ENCODE assay signal across 9 cellular contexts in the genomic region with DNA sequence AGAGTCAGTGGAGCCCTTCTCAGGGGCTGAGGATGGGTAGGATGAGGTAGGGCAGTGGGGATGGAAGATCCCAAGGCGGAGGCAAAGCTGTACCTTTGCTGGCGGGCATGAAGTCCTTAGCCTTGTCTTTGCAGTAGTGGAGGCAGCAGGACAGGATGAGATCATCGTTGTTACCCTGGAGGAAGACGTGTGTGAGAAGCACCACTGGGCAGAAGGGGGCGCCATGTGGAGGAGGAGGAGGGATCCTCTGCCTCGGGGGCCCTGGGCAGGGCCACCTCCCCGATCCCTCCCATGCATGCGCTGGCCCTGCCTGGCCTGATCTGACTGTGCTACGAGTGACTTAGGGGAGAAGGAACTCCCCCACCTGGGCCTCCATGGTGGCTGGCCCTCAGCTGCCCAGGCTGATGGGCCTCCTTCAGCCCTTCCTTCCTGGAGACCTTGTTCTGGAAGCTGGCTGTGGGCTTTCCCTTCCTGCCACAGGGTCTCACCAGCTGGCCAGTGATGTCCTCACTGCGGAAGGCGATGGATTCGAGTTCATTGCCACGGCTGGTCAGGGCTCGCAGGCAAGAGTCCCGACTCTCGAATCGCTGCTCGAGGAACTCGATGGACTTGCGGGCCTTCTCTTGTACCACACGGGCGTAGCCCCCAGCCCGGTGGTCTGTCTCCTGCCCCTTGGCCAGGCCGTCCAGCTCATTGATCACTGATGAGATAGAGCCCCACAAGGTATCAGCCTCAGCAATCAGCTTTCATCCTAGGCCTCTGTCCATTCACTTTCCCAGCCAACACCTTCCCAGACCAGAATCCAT. TPM values are rescaled to one million over a fixed set of nuclear protein-coding genes. Genes with fewer than 3 reads are reported as not detected.
DNase-seq lines count a peak whose midpoint lies in the region; ATAC-seq, FAIRE-seq and TF ChIP-seq lines count a peak whose summit lies in the region.
"Had no signal": no experiment of that assay in that cellular context is flagged by ENCODE, and none has a peak within 500 bp of the region (broad histone marks: within the 10 kb centered on the region; RNA-seq: fewer than 3 reads in every experiment).

No MANE protein-coding gene starts in this region.

- ATAC-seq in HG03175 (IDR thresholded peaks at IDR 0.05; ENCODE audit: unreplicated experiment): no peak

- peak overlapping the region; percentile 75 for H3K27ac Mint-ChIP-seq in activated CD4-positive, alpha-beta T cell treated with anti-CD3 and anti-CD28 coated beads, Interleukin-2, amount 10 ng/mL, durations not matched to agents 24 days and 14 days

- FAIRE-seq in RCC 7860 (lab: Jason Lieb, UNC): no peak

- H3K27me3 Mint-ChIP-seq in activated CD4-positive, alpha-beta T cell treated with anti-CD3 and anti-CD28 coated beads, Interleukin-2, amount 10 ng/mL, durations not matched to agents 24 days and 14 days: no peaks in the 10 kb centered on the region

- H3K27ac ChIP-seq in HEK293 (ENCODE audit: extremely low read depth, low read depth, low read length) (0 out of 2 replicates have a peak overlapping the region, but pooled peaks have one; percentile 31), esophagus squamous epithelium (peak overlapping the region; percentile 43 to 93 (median 87)), rectal smooth muscle tissue (ENCODE audit: low read depth, low read length) (peak overlapping the region; percentile 82)

- H3K4me3 Mint-ChIP-seq in activated CD4-positive, alpha-beta T cell treated with anti-CD3 and anti-CD28 coated beads, Interleukin-2, amount 10 ng/mL, durations not matched to agents 24 days and 14 days: no peak overlapping the region

- peaks cover 61% of the 10 kb centered on the region for H3K4me1 Mint-ChIP-seq in activated CD4-positive, alpha-beta T cell treated with anti-CD3 and anti-CD28 coated beads, Interleukin-2, amount 10 ng/mL, durations not matched to agents 24 days and 14 days

- H3K36me3 ChIP-seq in HEK293 (ENCODE audit: control insufficient read depth in 2 of 2, insufficient read depth in 1 of 2, low read length in 2 of 2): peaks cover 0 to 67% of the 10 kb centered on the region in 2 experiments; a peak in 1 of 3 replicates
- peaks cover 0 to 96% (median 0%) of the 10 kb centered on the region in 3 donors for H3K36me3 ChIP-seq in esophagus squamous epithelium
- peaks cover 6% of the 10 kb centered on the region for H3K36me3 ChIP-seq in rectal smooth muscle tissue (ENCODE audit: control insufficient read depth, insufficient read depth, low read length)

- CTCF ChIA-PET in HEK293 (lab: Yijun Ruan, JAX): interaction anchor here (0.6 to 4.0 kb wide), 24 partner anchors 11 to 241 kb away, joined by 3 to 41 read pairs (median 4); a partner anchor contains a TSS

- no peak for TF ChIP-seq POLR2A in esophagus squamous epithelium (IDR thresholded peaks at IDR 0.05)

- intact Hi-C loops in activated CD4-positive, alpha-beta T cell treated with anti-CD3 and anti-CD28 coated beads, Interleukin-2, amount 10 ng/mL, durations not matched to agents 24 days and 14 days (cut with micrococcal nuclease): no loop called here
- intact Hi-C loops in esophagus squamous epithelium (cut with DNase I): no loop called here

- WGBS in esophagus squamous epithelium, 2 donors: 81 to 100% methylated on average over 14 to 23 of the region's 24 CpGs

- H3K27me3 ChIP-seq in esophagus squamous epithelium (no peaks in the 10 kb centered on the region), rectal smooth muscle tissue (ENCODE audit: control insufficient read depth, insufficient read depth, low read length) (no peaks in the 10 kb centered on the region)

- POLR2A ChIA-PET in HEK293 (lab: Yijun Ruan, JAX): interaction anchor here (1.4 kb wide), 1 partner anchor 180 kb away, joined by 5 read pairs; no protein-coding TSS in a partner anchor

- peak overlapping the region; percentile 14 for H3K9ac ChIP-seq in rectal smooth muscle tissue (ENCODE audit: low read length)

- DNase-seq in AG09319 (ENCODE audit: extremely low read depth, low read depth) (no peak), esophagus squamous epithelium (lab: John Stamatoyannopoulos, UW) (no peak), NCI-H2029 treated with DMSO at 0.1 percent for 48 hours (lab: John Stamatoyannopoulos, UW) (no peak), RCC 7860 (ENCODE audit: low spot score) (no peak)
- peak; percentile 91 for DNase-seq in activated CD4-positive, alpha-beta T cell treated with anti-CD3 and anti-CD28 coated beads, Interleukin-2, amount 10 ng/mL, durations not matched to agents 24 days and 14 days

- TF ChIP-seq CTCF in AG09319 (IDR thresholded peaks at IDR 0.05; ENCODE audit: low read depth, low read length) (peak; percentile 57), HEK293 (tag by site-specific recombination; IDR thresholded peaks at IDR 0.05) (peak; percentile 77), esophagus squamous epithelium (IDR thresholded peaks at IDR 0.05) (peak in 4 of 6 experiments; percentile 6 to 48 (median 6))

- H3K9me3 ChIP-seq in HEK293 (ENCODE audit: control insufficient read depth, insufficient read depth, low read depth, low read length) (no peaks in the 10 kb centered on the region), esophagus squamous epithelium (no peaks in the 10 kb centered on the region)
- H3K9me3 ChIP-seq: HAP-1 had no signal

- peaks cover 60% of the 10 kb centered on the region for H3K36me3 Mint-ChIP-seq in activated CD4-positive, alpha-beta T cell treated with anti-CD3 and anti-CD28 coated beads, Interleukin-2, amount 10 ng/mL, durations not matched to agents 24 days and 14 days (ENCODE audit: low read depth)

- H3K4me3 ChIP-seq in HEK293 (ENCODE audit: low read depth, low read length): no peak overlapping the region
- no peak overlapping the region for H3K4me3 ChIP-seq in esophagus squamous epithelium
- H3K4me3 ChIP-seq in rectal smooth muscle tissue (ENCODE audit: low read length): no peak overlapping the region
- H3K4me3 ChIP-seq: HAP-1 had no signal

- H3K9me3 Mint-ChIP-seq in activated CD4-positive, alpha-beta T cell treated with anti-CD3 and anti-CD28 coated beads, Interleukin-2, amount 10 ng/mL, durations not matched to agents 24 days and 14 days: no peaks in the 10 kb centered on the region

- H3K4me1 ChIP-seq in HEK293 (ENCODE audit: control insufficient read depth, insufficient read depth, low read length): no peaks in the 10 kb centered on the region; the same call in 1 of the 2 replicates
- peaks cover 31 to 94% (median 67%) of the 10 kb centered on the region in 3 donors for H3K4me1 ChIP-seq in esophagus squamous epithelium
- H3K4me1 ChIP-seq in rectal smooth muscle tissue (ENCODE audit: control insufficient read depth, insufficient read depth, low read length): peaks cover 44% of the 10 kb centered on the region
- H3K4me1 ChIP-seq: HAP-1 had no signal

TF ChIP-seq in HEK293, 187 proteins besides CTCF, POLR2A, EP300 and RAD21 (continues in another document):
- TF ChIP-seq ZNF391 (tag by site-specific recombination; IDR thresholded peaks at IDR 0.05; ENCODE audit: borderline replicate concordance, low read depth) (0 out of 2 replicates have a peak, but pooled peaks have one; percentile 38), ZNF324 (tag by site-specific recombination; IDR thresholded peaks at IDR 0.05) (peak; percentile 73; the same call in 1 of the 2 replicates), ZIC2 (tag by site-specific recombination; IDR thresholded peaks at IDR 0.05) (peak; percentile 33; the same call in 1 of the 2 replicates), WT1 (tag by site-specific recombination; IDR thresholded peaks at IDR 0.05) (peak; percentile 58; the same call in 1 of the 2 replicates), ZNF266 (tag by site-specific recombination; IDR thresholded peaks at IDR 0.05; ENCODE audit: low read depth) (no peak), ZNF2 (tag by site-specific recombination; IDR thresholded peaks at IDR 0.05) (peak; percentile 66; the same call in 1 of the 2 replicates)
- TF ChIP-seq, protein P1, sequence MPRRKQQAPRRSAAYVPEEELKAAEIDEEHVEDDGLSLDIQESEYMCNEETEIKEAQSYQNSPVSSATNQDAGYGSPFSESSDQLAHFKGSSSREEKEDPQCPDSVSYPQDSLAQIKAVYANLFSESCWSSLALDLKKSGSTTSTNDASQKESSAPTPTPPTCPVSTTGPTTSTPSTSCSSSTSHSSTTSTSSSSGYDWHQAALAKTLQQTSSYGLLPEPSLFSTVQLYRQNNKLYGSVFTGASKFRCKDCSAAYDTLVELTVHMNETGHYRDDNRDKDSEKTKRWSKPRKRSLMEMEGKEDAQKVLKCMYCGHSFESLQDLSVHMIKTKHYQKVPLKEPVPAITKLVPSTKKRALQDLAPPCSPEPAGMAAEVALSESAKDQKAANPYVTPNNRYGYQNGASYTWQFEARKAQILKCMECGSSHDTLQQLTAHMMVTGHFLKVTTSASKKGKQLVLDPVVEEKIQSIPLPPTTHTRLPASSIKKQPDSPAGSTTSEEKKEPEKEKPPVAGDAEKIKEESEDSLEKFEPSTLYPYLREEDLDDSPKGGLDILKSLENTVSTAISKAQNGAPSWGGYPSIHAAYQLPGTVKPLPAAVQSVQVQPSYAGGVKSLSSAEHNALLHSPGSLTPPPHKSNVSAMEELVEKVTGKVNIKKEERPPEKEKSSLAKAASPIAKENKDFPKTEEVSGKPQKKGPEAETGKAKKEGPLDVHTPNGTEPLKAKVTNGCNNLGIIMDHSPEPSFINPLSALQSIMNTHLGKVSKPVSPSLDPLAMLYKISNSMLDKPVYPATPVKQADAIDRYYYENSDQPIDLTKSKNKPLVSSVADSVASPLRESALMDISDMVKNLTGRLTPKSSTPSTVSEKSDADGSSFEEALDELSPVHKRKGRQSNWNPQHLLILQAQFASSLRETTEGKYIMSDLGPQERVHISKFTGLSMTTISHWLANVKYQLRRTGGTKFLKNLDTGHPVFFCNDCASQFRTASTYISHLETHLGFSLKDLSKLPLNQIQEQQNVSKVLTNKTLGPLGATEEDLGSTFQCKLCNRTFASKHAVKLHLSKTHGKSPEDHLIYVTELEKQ (tag by site-specific recombination; IDR thresholded peaks at IDR 0.05; ENCODE audit: borderline replicate concordance): no peak

RNA-seq across cellular contexts. Expression of a gene that starts 10.3 kb away (rescaled TPM):
- total RNA-seq in activated CD4-positive, alpha-beta T cell treated with anti-CD3 and anti-CD28 coated beads, Interleukin-2, amount 10 ng/mL, durations not matched to agents 24 days and 14 days: 49.4 and 51.6 TPM in 2 replicates
- 10 to 100 TPM in 1 of 4 donors, 1 to 10 TPM in 3; 2.1 to 14.1 (median 5.9) TPM for total RNA-seq in esophagus squamous epithelium

RNA-seq across cellular contexts. Expression of a gene that starts 23.4 kb away (rescaled TPM):
- total RNA-seq in activated CD4-positive, alpha-beta T cell treated with anti-CD3 and anti-CD28 coated beads, Interleukin-2, amount 10 ng/mL, durations not matched to agents 24 days and 14 days: 36.5 and 37.7 TPM in 2 replicates
- 10 to 100 TPM; 42.3 to 70.5 (median 53.2) TPM for total RNA-seq in esophagus squamous epithelium

RNA-seq across cellular contexts. Expression of a gene that starts 35.2 kb away (rescaled TPM):
- total RNA-seq in activated CD4-positive, alpha-beta T cell treated with anti-CD3 and anti-CD28 coated beads, Interleukin-2, amount 10 ng/mL, durations not matched to agents 24 days and 14 days: 50.8 and 55.9 TPM in 2 replicates
- 10 to 100 TPM; 14.9 to 55.7 (median 22.7) TPM for total RNA-seq in esophagus squamous epithelium

RNA-seq across cellular contexts. Expression of a gene that starts 40.0 kb away (rescaled TPM):
- 1.1 and 1.2 TPM in 2 replicates for total RNA-seq in activated CD4-positive, alpha-beta T cell treated with anti-CD3 and anti-CD28 coated beads, Interleukin-2, amount 10 ng/mL, durations not matched to agents 24 days and 14 days
- total RNA-seq in esophagus squamous epithelium: 1 to 10 TPM; 1.1 to 4.0 (median 2.0) TPM

Comparison
In these comparisons a context has a peak if more than half of its experiments do, and no peak if none do; other contexts are left out.
1. CTCF ChIP-seq: peak in every context shown above with its lines; median percentile 77 in HEK293; 57 in AG09319; 6 in esophagus squamous epithelium.
2. H3K27ac ChIP-seq: peak in every context shown above with its lines; median percentile 87 in esophagus squamous epithelium; 82 in rectal smooth muscle tissue; 31 in HEK293.